Comparison of ENCODE assay signal across 11 cellular contexts in the genomic region with DNA sequence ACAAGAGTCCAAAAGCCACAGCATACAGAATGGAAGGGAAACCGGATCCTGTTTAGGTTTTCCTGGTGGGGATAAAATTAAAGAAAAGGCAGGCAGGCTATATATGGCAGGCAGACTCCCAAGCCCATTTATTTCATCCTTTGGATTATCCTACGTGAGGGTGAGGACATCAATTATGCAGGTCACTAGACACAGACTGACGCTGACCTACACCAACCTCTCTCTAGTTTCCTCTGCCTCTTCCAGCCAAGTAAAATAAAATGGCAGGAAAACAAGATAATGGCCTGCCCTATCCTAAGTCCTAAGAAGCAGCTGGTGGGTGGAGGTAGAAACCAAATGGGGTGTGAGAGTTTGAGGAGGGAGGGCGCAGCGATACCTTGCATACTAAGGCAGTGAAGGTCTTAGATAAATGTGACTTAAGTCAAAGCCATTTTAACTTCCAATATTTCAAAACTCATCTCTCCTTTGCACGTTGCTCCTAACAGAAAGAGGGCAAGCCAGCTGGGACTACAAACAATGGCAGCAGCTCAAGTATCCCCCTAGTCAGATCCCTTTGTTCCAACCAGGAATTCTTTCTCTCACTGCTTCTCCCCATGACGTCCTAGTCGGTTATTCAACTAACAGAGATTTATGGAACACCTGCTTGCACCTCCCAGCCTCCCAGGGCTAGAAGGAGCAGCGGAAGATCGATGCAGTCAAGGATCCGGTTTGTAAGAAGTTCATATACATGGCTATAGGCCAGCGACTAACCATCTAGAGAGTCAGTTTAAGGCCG.
DNase-seq lines count a peak whose midpoint lies in the region; ATAC-seq lines count a peak whose summit lies in the region.
"Had no signal": no experiment of that assay in that cellular context is flagged by ENCODE, and none has a peak within 500 bp of the region (broad histone marks: within the 10 kb centered on the region; RNA-seq: fewer than 3 reads in every experiment).

No MANE protein-coding gene starts in this region.

- ATAC-seq in activated CD8-positive, alpha-beta memory T cell treated with anti-CD3 and anti-CD28 coated beads, Interleukin-2, amount 10 ng/mL, durations not matched to agents 7 days and 5 days = no peak
- no peak for ATAC-seq in stimulated activated naive B cell treated with anti-CD40 and anti-IgM and Interleukin-4, amounts not matched to agents 10 μg/mL and 1 μg/mL and 100 μg/mL, for 72 hours (replicated peaks)
- no peak for ATAC-seq in HG02970 (IDR thresholded peaks at IDR 0.05; ENCODE audit: low FRiP score, unreplicated experiment)

- peak overlapping the region; percentile 8 for H3K27ac Mint-ChIP-seq in activated CD8-positive, alpha-beta memory T cell treated with anti-CD3 and anti-CD28 coated beads, Interleukin-2, amount 10 ng/mL, durations not matched to agents 7 days and 5 days
- H3K27ac Mint-ChIP-seq in activated naive CD8-positive, alpha-beta T cell treated with anti-CD3 and anti-CD28 coated beads for 36 hours = peak overlapping the region; percentile 31
- H3K27ac Mint-ChIP-seq in stimulated activated naive B cell treated with anti-CD40 and anti-IgM and Interleukin-4, amounts not matched to agents 10 μg/mL and 1 μg/mL and 100 μg/mL, for 72 hours = peak overlapping the region; percentile 87

- H3K4me1 Mint-ChIP-seq in activated CD8-positive, alpha-beta memory T cell treated with anti-CD3 and anti-CD28 coated beads, Interleukin-2, amount 10 ng/mL, durations not matched to agents 7 days and 5 days = peaks cover 30% of the 10 kb centered on the region
- H3K4me1 Mint-ChIP-seq in activated naive CD8-positive, alpha-beta T cell treated with anti-CD3 and anti-CD28 coated beads for 36 hours = peaks cover 40% of the 10 kb centered on the region
- peaks cover 38 to 90% of the 10 kb centered on the region in 2 donors for H3K4me1 Mint-ChIP-seq in stimulated activated naive B cell treated with anti-CD40 and anti-IgM and Interleukin-4, amounts not matched to agents 10 μg/mL and 1 μg/mL and 100 μg/mL, for 72 hours

- DNase-seq in activated CD8-positive, alpha-beta memory T cell treated with anti-CD3 and anti-CD28 coated beads, Interleukin-2, amount 10 ng/mL, durations not matched to agents 7 days and 5 days = no peak
- no peak for DNase-seq in activated CD8-positive, alpha-beta memory T cell treated with anti-CD3 and anti-CD28 coated beads, Interleukin-2, amount 50 U/mL, for 48 hours
- DNase-seq in activated naive CD8-positive, alpha-beta T cell treated with anti-CD3 and anti-CD28 coated beads for 36 hours = no peak
- peak; percentile 83 for DNase-seq in iPS DF 19.7 (ENCODE audit: low read depth, low spot score)
- no peak for DNase-seq in stimulated activated naive B cell treated with anti-CD40 and anti-IgM and Interleukin-4, amounts not matched to agents 10 μg/mL and 1 μg/mL and 100 μg/mL, for 72 hours
- no peak for DNase-seq in DMS53 treated with DMSO at 0.1 percent for 48 hours (lab: John Stamatoyannopoulos, UW; ENCODE audit: unreplicated experiment)
- DNase-seq in HUDEP-2 (lab: John Stamatoyannopoulos, UW; ENCODE audit: unreplicated experiment in 76 of 76) = no peak
- DNase-seq: activated naive CD4-positive, alpha-beta T cell treated with anti-CD3 and anti-CD28 coated beads, Interleukin-2, amount 10 ng/mL, durations not matched to agents 7 days and 5 days; GF-D8; stimulated activated CD4-positive, alpha-beta T cell treated with anti-CD3 and anti-CD28 coated beads, Interleukin-2, amount 100 ng/mL, for 24 hours had no signal

- H3K9me3 Mint-ChIP-seq in activated CD8-positive, alpha-beta memory T cell treated with anti-CD3 and anti-CD28 coated beads, Interleukin-2, amount 10 ng/mL, durations not matched to agents 7 days and 5 days (ENCODE audit: low read depth) = no peaks in the 10 kb centered on the region
- H3K9me3 Mint-ChIP-seq in activated naive CD8-positive, alpha-beta T cell treated with anti-CD3 and anti-CD28 coated beads for 36 hours = no peaks in the 10 kb centered on the region
- no peaks in the 10 kb centered on the region for H3K9me3 Mint-ChIP-seq in stimulated activated naive B cell treated with anti-CD40 and anti-IgM and Interleukin-4, amounts not matched to agents 10 μg/mL and 1 μg/mL and 100 μg/mL, for 72 hours
- H3K9me3 Mint-ChIP-seq: activated naive CD4-positive, alpha-beta T cell treated with anti-CD3 and anti-CD28 coated beads, Interleukin-2, amount 10 ng/mL, durations not matched to agents 7 days and 5 days had no signal

- no peaks in the 10 kb centered on the region for H3K27me3 Mint-ChIP-seq in activated CD8-positive, alpha-beta memory T cell treated with anti-CD3 and anti-CD28 coated beads, Interleukin-2, amount 10 ng/mL, durations not matched to agents 7 days and 5 days
- H3K27me3 Mint-ChIP-seq in activated naive CD8-positive, alpha-beta T cell treated with anti-CD3 and anti-CD28 coated beads for 36 hours = no peaks in the 10 kb centered on the region
- no peaks in the 10 kb centered on the region for H3K27me3 Mint-ChIP-seq in stimulated activated naive B cell treated with anti-CD40 and anti-IgM and Interleukin-4, amounts not matched to agents 10 μg/mL and 1 μg/mL and 100 μg/mL, for 72 hours
- H3K27me3 Mint-ChIP-seq: activated naive CD4-positive, alpha-beta T cell treated with anti-CD3 and anti-CD28 coated beads, Interleukin-2, amount 10 ng/mL, durations not matched to agents 7 days and 5 days had no signal

- CTCF ChIA-PET in activated CD8-positive, alpha-beta memory T cell treated with anti-CD3 and anti-CD28 coated beads, Interleukin-2, amount 10 ng/mL, durations not matched to agents 7 days and 5 days (lab: Charles Lee) = no interaction called here

- H3K36me3 Mint-ChIP-seq in activated CD8-positive, alpha-beta memory T cell treated with anti-CD3 and anti-CD28 coated beads, Interleukin-2, amount 10 ng/mL, durations not matched to agents 7 days and 5 days = peaks cover 82% of the 10 kb centered on the region
- H3K36me3 Mint-ChIP-seq in activated naive CD8-positive, alpha-beta T cell treated with anti-CD3 and anti-CD28 coated beads for 36 hours = peaks cover 35% of the 10 kb centered on the region
- H3K36me3 Mint-ChIP-seq in stimulated activated naive B cell treated with anti-CD40 and anti-IgM and Interleukin-4, amounts not matched to agents 10 μg/mL and 1 μg/mL and 100 μg/mL, for 72 hours = peaks cover 72 to 79% of the 10 kb centered on the region in 2 donors

- no peak overlapping the region for H3K4me3 Mint-ChIP-seq in activated CD8-positive, alpha-beta memory T cell treated with anti-CD3 and anti-CD28 coated beads, Interleukin-2, amount 10 ng/mL, durations not matched to agents 7 days and 5 days
- H3K4me3 Mint-ChIP-seq in activated naive CD8-positive, alpha-beta T cell treated with anti-CD3 and anti-CD28 coated beads for 36 hours = no peak overlapping the region
- H3K4me3 Mint-ChIP-seq in stimulated activated naive B cell treated with anti-CD40 and anti-IgM and Interleukin-4, amounts not matched to agents 10 μg/mL and 1 μg/mL and 100 μg/mL, for 72 hours = no peak overlapping the region
- H3K4me3 Mint-ChIP-seq: activated naive CD4-positive, alpha-beta T cell treated with anti-CD3 and anti-CD28 coated beads, Interleukin-2, amount 10 ng/mL, durations not matched to agents 7 days and 5 days had no signal

Comparison
In these comparisons a context has a peak if more than half of its experiments do, and no peak if none do; other contexts are left out.
1. H3K27ac Mint-ChIP-seq: peak in every context shown above with its lines; median percentile 87 in stimulated activated naive B cell treated with anti-CD40 and anti-IgM and Interleukin-4, amounts not matched to agents 10 μg/mL and 1 μg/mL and 100 μg/mL, for 72 hours; 31 in activated naive CD8-positive, alpha-beta T cell treated with anti-CD3 and anti-CD28 coated beads for 36 hours; 8 in activated CD8-positive, alpha-beta memory T cell treated with anti-CD3 and anti-CD28 coated beads, Interleukin-2, amount 10 ng/mL, durations not matched to agents 7 days and 5 days.